Comparison of ENCODE assay signal across 17 cellular contexts in the genomic region with DNA sequence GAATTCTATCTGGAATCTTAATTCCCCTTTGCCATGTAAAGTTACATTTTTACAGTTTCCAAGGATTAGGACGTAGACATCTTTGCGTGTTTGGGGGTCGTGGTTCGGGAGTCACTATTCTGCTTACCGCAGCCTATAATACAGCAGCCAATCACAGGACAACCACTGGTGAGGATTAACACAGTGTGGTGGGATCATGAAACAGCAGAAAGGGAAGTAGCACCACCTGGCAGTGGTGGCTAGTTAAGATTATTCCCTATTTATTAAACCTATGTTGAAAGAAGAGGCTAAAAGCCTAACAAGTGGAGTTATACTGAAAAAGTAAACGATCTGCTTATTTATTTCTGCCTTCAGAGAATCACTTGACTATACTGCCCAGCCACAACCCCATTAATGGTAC.
A peak's percentile ranks its signal among the peaks of the same experiment; 100 is the strongest.
DNase-seq lines count a peak whose midpoint lies in the region; ATAC-seq and TF ChIP-seq lines count a peak whose summit lies in the region.
"Had no signal": no experiment of that assay in that cellular context is flagged by ENCODE, and none has a peak within 500 bp of the region (broad histone marks: within the 10 kb centered on the region; RNA-seq: fewer than 3 reads in every experiment).

No MANE protein-coding gene starts in this region.

- in situ Hi-C loops in HAP-1 (cut with MboI; ENCODE audit: low sequenced_read_pairs), result no loop called here

- no peak overlapping the region for H3K27ac ChIP-seq in neural cell (ENCODE audit: low read length)

- intact Hi-C loops in CD14-positive monocyte (cut with micrococcal nuclease), result no loop called here

- TF ChIP-seq EP300 in neural cell (conservative IDR thresholded peaks at IDR 0.05; ENCODE audit: poor library complexity, severe bottlenecking), result no peak

- H3K27me3 ChIP-seq in neural cell (ENCODE audit: insufficient read depth, low read depth, low read length) (no peaks in the 10 kb centered on the region), HAP-1 (ENCODE audit: low read depth) (no peaks in the 10 kb centered on the region)

- POLR2A ChIA-PET in WTC11 (lab: Charles Lee), result no interaction called here

- no peak overlapping the region for H3K9ac ChIP-seq in neural cell (ENCODE audit: low read length)

- no peak for TF ChIP-seq CTCF in WTC11 (IDR thresholded peaks at IDR 0.05)
- TF ChIP-seq CTCF in neural cell (IDR thresholded peaks at IDR 0.05; ENCODE audit: poor library complexity, severe bottlenecking), result no peak
- no peak for TF ChIP-seq CTCF in CD14-positive monocyte (IDR thresholded peaks at IDR 0.05)

- no peaks in the 10 kb centered on the region for H4K20me1 ChIP-seq in neural cell (ENCODE audit: insufficient read depth)

- H3K36me3 Mint-ChIP-seq in WTC11 (0 out of 2 replicates have a peak, but pooled peaks cover 4% of the 10 kb centered on the region), CD14-positive monocyte (peaks cover 6 to 10% of the 10 kb centered on the region in 2 donors)

- no peaks in the 10 kb centered on the region for H3K9me2 ChIP-seq in neural cell (ENCODE audit: insufficient read depth, low read length)

- DNase-seq in NCI-H82 (lab: John Stamatoyannopoulos, UW) (peak; percentile 47), NCI-H82 treated with DMSO at 0.1 percent for 48 hours (lab: John Stamatoyannopoulos, UW; ENCODE audit: unreplicated experiment) (no peak), MV-4-11 (lab: John Stamatoyannopoulos, UW) (peak; percentile 51), WTC11 (ENCODE audit: low spot score) (no peak), CD14-positive monocyte (ENCODE audit: low spot score) (no peak), HAP-1 (ENCODE audit: low spot score in 2 of 2) (no peak), NCI-H1930 (lab: John Stamatoyannopoulos, UW) (no peak)
- DNase-seq: CD4-positive, alpha-beta memory T cell; DMS153; KG1; NCI-H1436; NCI-H2029; NCI-H510A; NK-92 treated with Interleukin-12 subunit alpha and Interleukin-12 subunit beta, amount 100 ng/mL, for 24 hours; T-helper 17 cell had no signal

- CTCF ChIA-PET in WTC11 (lab: Charles Lee), result no interaction called here

- peak; percentile 72 for ATAC-seq in WTC11
- ATAC-seq: Right ventricle myocardium inferior, T-helper 17 cell had no signal

- H3K27me3 Mint-ChIP-seq in WTC11 (ENCODE audit: low read depth) (no peaks in the 10 kb centered on the region), CD14-positive monocyte (ENCODE audit: low read depth in 3 of 3) (peaks cover 0 to 2% (median 0%) of the 10 kb centered on the region in 3 donors)
- H3K27me3 Mint-ChIP-seq: CD4-positive, alpha-beta memory T cell; T-helper 17 cell had no signal

- peak; percentile 11 for TF ChIP-seq RAD21 in neural cell (conservative IDR thresholded peaks at IDR 0.05)

- peaks cover 6% of the 10 kb centered on the region for H3K4me1 Mint-ChIP-seq in WTC11
- no peaks in the 10 kb centered on the region for H3K4me1 Mint-ChIP-seq in CD14-positive monocyte

- H3K4me3 Mint-ChIP-seq in WTC11, result no peak overlapping the region
- H3K4me3 Mint-ChIP-seq in CD14-positive monocyte, result no peak overlapping the region
- H3K4me3 Mint-ChIP-seq: CD4-positive, alpha-beta memory T cell; T-helper 17 cell had no signal

- no peaks in the 10 kb centered on the region for H3F3A ChIP-seq in neural cell (ENCODE audit: insufficient read depth, low read length, poor library complexity, severe bottlenecking)

- no peaks in the 10 kb centered on the region for H3K9me3 ChIP-seq in neural cell (ENCODE audit: low read length)
- no peaks in the 10 kb centered on the region for H3K9me3 ChIP-seq in HAP-1

- H2AFZ ChIP-seq in neural cell (ENCODE audit: low read depth, low read length), result no peak overlapping the region

- H3K9me3 Mint-ChIP-seq in WTC11 (no peaks in the 10 kb centered on the region), CD14-positive monocyte (peaks cover 0 to 3% (median 0%) of the 10 kb centered on the region in 7 donors)
- H3K9me3 Mint-ChIP-seq: CD4-positive, alpha-beta memory T cell had no signal

- H3K27ac Mint-ChIP-seq in WTC11, result peak overlapping the region; percentile 66
- no peak overlapping the region for H3K27ac Mint-ChIP-seq in CD14-positive monocyte
- H3K27ac Mint-ChIP-seq: T-helper 17 cell had no signal

- H3K4me1 ChIP-seq in HAP-1, result no peaks in the 10 kb centered on the region; the same call in 1 of the 2 replicates

- no peaks in the 10 kb centered on the region for H3K79me2 ChIP-seq in neural cell (replicated peaks; ENCODE audit: insufficient read depth, low read length)

- no peak overlapping the region for H3K4me2 ChIP-seq in neural cell (ENCODE audit: low read length)

- no peaks in the 10 kb centered on the region for H3K36me3 ChIP-seq in neural cell (ENCODE audit: insufficient read depth, low read length)
- H3K36me3 ChIP-seq in HAP-1 (replicated peaks), result no peaks in the 10 kb centered on the region; the same call in 1 of the 2 replicates

- no peak overlapping the region for H3K4me3 ChIP-seq in neural cell (ENCODE audit: low read length)
- no peak overlapping the region for H3K4me3 ChIP-seq in HAP-1

TF ChIP-seq in WTC11, 78 proteins besides CTCF, POLR2A, EP300 and RAD21 (continues in another document):
- TF ChIP-seq NR3C1 (CRISPR knock-in tag; conservative IDR thresholded peaks at IDR 0.05; ENCODE audit: low read depth), result no peak
- TF ChIP-seq ELF4 (CRISPR knock-in tag; IDR thresholded peaks at IDR 0.05; ENCODE audit: low read depth), result no peak
- no peak for TF ChIP-seq ZNF232 (CRISPR knock-in tag; IDR thresholded peaks at IDR 0.05)
- no peak for TF ChIP-seq SP1 (CRISPR knock-in tag; conservative IDR thresholded peaks at IDR 0.05)
- no peak for TF ChIP-seq ZNF423 (CRISPR knock-in tag; IDR thresholded peaks at IDR 0.05)
- no peak for TF ChIP-seq PRDM15 (CRISPR knock-in tag; IDR thresholded peaks at IDR 0.05)
- TF ChIP-seq JUN (CRISPR knock-in tag; IDR thresholded peaks at IDR 0.05), result no peak
- no peak for TF ChIP-seq ZNF263 (CRISPR knock-in tag; IDR thresholded peaks at IDR 0.05; ENCODE audit: low read depth)

TF ChIP-seq in neural cell, 6 proteins besides CTCF, POLR2A, EP300 and RAD21:
- no peak for TF ChIP-seq EZH2 (IDR thresholded peaks at IDR 0.05; ENCODE audit: borderline replicate concordance, insufficient read depth, low read length, poor library complexity, severe bottlenecking)
- TF ChIP-seq SMC3 (conservative IDR thresholded peaks at IDR 0.05; ENCODE audit: poor library complexity), result no peak
- TF ChIP-seq, protein P1, sequence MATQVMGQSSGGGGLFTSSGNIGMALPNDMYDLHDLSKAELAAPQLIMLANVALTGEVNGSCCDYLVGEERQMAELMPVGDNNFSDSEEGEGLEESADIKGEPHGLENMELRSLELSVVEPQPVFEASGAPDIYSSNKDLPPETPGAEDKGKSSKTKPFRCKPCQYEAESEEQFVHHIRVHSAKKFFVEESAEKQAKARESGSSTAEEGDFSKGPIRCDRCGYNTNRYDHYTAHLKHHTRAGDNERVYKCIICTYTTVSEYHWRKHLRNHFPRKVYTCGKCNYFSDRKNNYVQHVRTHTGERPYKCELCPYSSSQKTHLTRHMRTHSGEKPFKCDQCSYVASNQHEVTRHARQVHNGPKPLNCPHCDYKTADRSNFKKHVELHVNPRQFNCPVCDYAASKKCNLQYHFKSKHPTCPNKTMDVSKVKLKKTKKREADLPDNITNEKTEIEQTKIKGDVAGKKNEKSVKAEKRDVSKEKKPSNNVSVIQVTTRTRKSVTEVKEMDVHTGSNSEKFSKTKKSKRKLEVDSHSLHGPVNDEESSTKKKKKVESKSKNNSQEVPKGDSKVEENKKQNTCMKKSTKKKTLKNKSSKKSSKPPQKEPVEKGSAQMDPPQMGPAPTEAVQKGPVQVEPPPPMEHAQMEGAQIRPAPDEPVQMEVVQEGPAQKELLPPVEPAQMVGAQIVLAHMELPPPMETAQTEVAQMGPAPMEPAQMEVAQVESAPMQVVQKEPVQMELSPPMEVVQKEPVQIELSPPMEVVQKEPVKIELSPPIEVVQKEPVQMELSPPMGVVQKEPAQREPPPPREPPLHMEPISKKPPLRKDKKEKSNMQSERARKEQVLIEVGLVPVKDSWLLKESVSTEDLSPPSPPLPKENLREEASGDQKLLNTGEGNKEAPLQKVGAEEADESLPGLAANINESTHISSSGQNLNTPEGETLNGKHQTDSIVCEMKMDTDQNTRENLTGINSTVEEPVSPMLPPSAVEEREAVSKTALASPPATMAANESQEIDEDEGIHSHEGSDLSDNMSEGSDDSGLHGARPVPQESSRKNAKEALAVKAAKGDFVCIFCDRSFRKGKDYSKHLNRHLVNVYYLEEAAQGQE (IDR thresholded peaks at IDR 0.05; ENCODE audit: borderline replicate concordance), result no peak
- no peak for TF ChIP-seq POLR2AphosphoS5 (IDR thresholded peaks at IDR 0.05)
- no peak for TF ChIP-seq TAF1 (IDR thresholded peaks at IDR 0.05; ENCODE audit: low read depth)
- no peak for TF ChIP-seq MXI1 (conservative IDR thresholded peaks at IDR 0.05; ENCODE audit: poor library complexity, severe bottlenecking)
TF ChIP-seq in neural cell: peak in this region for 0.

Comparison
In these comparisons a context has a peak if more than half of its experiments do, and no peak if none do; other contexts are left out.
1. DNase-seq: peak in NCI-H82 (single experiment) and MV-4-11 (single experiment); none in NCI-H82 treated with DMSO at 0.1 percent for 48 hours (single experiment), WTC11 (single experiment), CD14-positive monocyte (single experiment), HAP-1 (0 of 2) and NCI-H1930 (0 of 2).